In genomic region chr18:36296591-36297418, GRCh38 we compare ENCODE assay signal across 8 cellular contexts. TPM values are rescaled to one million over a fixed set of nuclear protein-coding genes. Genes with fewer than 3 reads are reported as not detected.
A peak's percentile ranks its signal among the peaks of the same experiment; 100 is the strongest.
DNase-seq lines count a peak whose midpoint lies in the region; ATAC-seq, FAIRE-seq and TF ChIP-seq lines count a peak whose summit lies in the region.

No MANE protein-coding gene starts in this region.

- H3K56ac ChIP-seq in mesendoderm (ENCODE audit: low read length): peak overlapping the region; percentile 79

- H3K27ac ChIP-seq in KMS-11: no peak overlapping the region
- no peak overlapping the region for H3K27ac ChIP-seq in SK-N-MC
- peak overlapping the region; percentile 62 for H3K27ac ChIP-seq in epithelial cell of prostate
- H3K27ac ChIP-seq in mesendoderm (ENCODE audit: low read depth, low read length): no peak overlapping the region
- peak overlapping the region in 3 of 4 donors; percentile 14 to 73 (median 51) for H3K27ac ChIP-seq in tibial nerve

- no peak overlapping the region for H2BK5ac ChIP-seq in mesendoderm (ENCODE audit: low read length)

- H2AFZ ChIP-seq in KMS-11 (ENCODE audit: low read depth): peak overlapping the region; percentile 93

- ATAC-seq in GM19455 (IDR thresholded peaks at IDR 0.05; ENCODE audit: unreplicated experiment): peak; percentile 14
- ATAC-seq in HG03196 (IDR thresholded peaks at IDR 0.05; ENCODE audit: unreplicated experiment): no peak

- no peaks in the 10 kb centered on the region for H4K20me1 ChIP-seq in KMS-11 (ENCODE audit: insufficient read depth)

- H3K4me1 ChIP-seq in KMS-11 (ENCODE audit: low read depth, poor library complexity, severe bottlenecking) (peaks cover 5% of the 10 kb centered on the region), mesendoderm (ENCODE audit: control insufficient read depth, low read depth, low read length) (no peaks in the 10 kb centered on the region), tibial nerve (peaks cover 0 to 24% (median 12%) of the 10 kb centered on the region in 4 donors)

- no CpG with 5 or more reads among the region's 50 CpGs for WGBS in mesendoderm (ENCODE audit: extremely low coverage, insufficient coverage, low lambda C conversion rate)
- WGBS in tibial nerve, 2 donors: 0 to 1% methylated on average over 30 to 50 of the region's 50 CpGs

- peaks cover 3% of the 10 kb centered on the region; the same call in 1 of the 2 replicates for H3K27me3 ChIP-seq in KMS-11 (ENCODE audit: insufficient read depth, low read depth)
- peaks cover 37% of the 10 kb centered on the region for H3K27me3 ChIP-seq in mesendoderm (ENCODE audit: insufficient read depth, low read length, poor library complexity)
- H3K27me3 ChIP-seq in tibial nerve: peaks cover 0 to 13% of the 10 kb centered on the region in 2 donors

- no peaks in the 10 kb centered on the region for H3K79me2 ChIP-seq in KMS-11 (ENCODE audit: insufficient read depth, low read depth)
- H3K79me2 ChIP-seq in mesendoderm (ENCODE audit: control insufficient read depth, insufficient read depth, low read length): no peaks in the 10 kb centered on the region

- no peak overlapping the region for H2AK5ac ChIP-seq in mesendoderm (ENCODE audit: low read length)

- H3K4me2 ChIP-seq in KMS-11: peak overlapping the region; percentile 89
- H3K4me2 ChIP-seq in mesendoderm (ENCODE audit: low read length): peak overlapping the region; percentile 89

- H4K5ac ChIP-seq in mesendoderm (ENCODE audit: low read length): no peak overlapping the region

- H3K9me3 ChIP-seq in SK-N-MC (ENCODE audit: low read depth, low read length) (no peaks in the 10 kb centered on the region), tibial nerve (no peaks in the 10 kb centered on the region)

- no peak overlapping the region for H3K23ac ChIP-seq in mesendoderm (ENCODE audit: low read length)

- peak; percentile 68 for FAIRE-seq in D721Med (lab: Jason Lieb, UNC)

- H3K79me1 ChIP-seq in mesendoderm (ENCODE audit: low read length): no peaks in the 10 kb centered on the region

- H3K18ac ChIP-seq in mesendoderm (ENCODE audit: low read length): peak overlapping the region; percentile 43

- peak overlapping the region; percentile 21; the same call in 1 of the 2 replicates for H3K9ac ChIP-seq in KMS-11
- H3K9ac ChIP-seq in SK-N-MC (ENCODE audit: insufficient read length): no peak overlapping the region
- H3K9ac ChIP-seq in mesendoderm (ENCODE audit: low read length): peak overlapping the region; percentile 59

- DNase-seq in D721Med (ENCODE audit: insufficient read length, low spot score): peak; percentile 47
- DNase-seq in SK-N-MC (ENCODE audit: low read depth, low spot score): no peak
- no peak for DNase-seq in epithelial cell of prostate (ENCODE audit: low read depth, low spot score)
- DNase-seq in mesendoderm: peak; percentile 81
- peak in 1 of 2 donors; percentile 47 for DNase-seq in tibial nerve (ENCODE audit: low spot score in 2 of 2)

- H2BK120ac ChIP-seq in mesendoderm (ENCODE audit: low read depth, low read length): no peak overlapping the region

- H3K4me3 ChIP-seq in KMS-11 (IDR thresholded peaks at IDR 0.05; ENCODE audit: insufficient read depth, low read depth, low read length) (no peak overlapping the region), SK-N-MC (peak overlapping the region; percentile 58), mesendoderm (ENCODE audit: low read length) (peak overlapping the region; percentile 29), tibial nerve (peak overlapping the region; percentile 49 to 67 (median 58))

- no peaks in the 10 kb centered on the region for H3K36me3 ChIP-seq in KMS-11 (ENCODE audit: insufficient read depth)
- no peaks in the 10 kb centered on the region for H3K36me3 ChIP-seq in SK-N-MC (ENCODE audit: insufficient read depth, low read length)
- H3K36me3 ChIP-seq in mesendoderm (ENCODE audit: control insufficient read depth, insufficient read depth, low read length): no peaks in the 10 kb centered on the region
- H3K36me3 ChIP-seq in tibial nerve: no peaks in the 10 kb centered on the region

- H4K8ac ChIP-seq in mesendoderm (ENCODE audit: low read depth, low read length): no peak overlapping the region

- no peak for TF ChIP-seq EP300 in tibial nerve (IDR thresholded peaks at IDR 0.05)

- peak; percentile 69 for TF ChIP-seq CTCF in D721Med (IDR thresholded peaks at IDR 0.05; ENCODE audit: insufficient read depth, missing control alignments)
- TF ChIP-seq CTCF in KMS-11 (conservative IDR thresholded peaks at IDR 0.05; ENCODE audit: low read depth, low read length): peak; percentile 48
- TF ChIP-seq CTCF in tibial nerve (IDR thresholded peaks at IDR 0.05): peak in 4 of 5 experiments; percentile 18 to 50 (median 41)

- no peak for TF ChIP-seq POLR2A in tibial nerve (IDR thresholded peaks at IDR 0.05)

- H3K4ac ChIP-seq in mesendoderm (ENCODE audit: low read depth, low read length): no peak overlapping the region

- no peak overlapping the region for H2BK15ac ChIP-seq in mesendoderm (replicated peaks; ENCODE audit: low read depth)

RNA-seq across cellular contexts. Expression of gene FHOD3, which starts 0.7 kb away (rescaled TPM):
- polyA plus RNA-seq in mesendoderm (2013, experiment 1 of 2): 0.76 TPM
- polyA plus RNA-seq in mesendoderm (2013, experiment 2 of 2): 0.76 TPM
- 10 to 100 TPM; 15.6 to 25.9 (median 21.6) TPM for total RNA-seq in tibial nerve

Comparison
In these comparisons a context has a peak if more than half of its experiments do, and no peak if none do; other contexts are left out.
1. DNase-seq: peak in D721Med (single experiment) and mesendoderm (single experiment); none in SK-N-MC (single experiment) and epithelial cell of prostate (single experiment).
2. H3K27ac ChIP-seq: peak in epithelial cell of prostate (single experiment) and tibial nerve (3 of 4); none in KMS-11 (single experiment), SK-N-MC (single experiment) and mesendoderm (single experiment).
3. Peak in every context shown above with its lines, with median percentiles within 50 percentile points of each other: CTCF ChIP-seq.